Comparison of ENCODE assay signal across 7 cellular contexts in genomic region chr2:73163522-73164367, GRCh38. TPM values are rescaled to one million over a fixed set of nuclear protein-coding genes. Genes with fewer than 3 reads are reported as not detected.
DNase-seq lines count a peak whose midpoint lies in the region; TF ChIP-seq lines count a peak whose summit lies in the region.

No MANE protein-coding gene starts in this region.

- H3K27ac Mint-ChIP-seq in HFFc6, result no peak overlapping the region

- H3K4me3 Mint-ChIP-seq in HFFc6, result no peak overlapping the region

- peaks cover 11% of the 10 kb centered on the region for H3K4me1 Mint-ChIP-seq in HFFc6 (ENCODE audit: low read depth)

- TF ChIP-seq CTCF in GM12801 (IDR thresholded peaks at IDR 0.05; ENCODE audit: extremely low read depth, insufficient read length) (peak; percentile 63), HFFc6 (IDR thresholded peaks at IDR 0.05) (peak; percentile 94), VCaP (conservative IDR thresholded peaks at IDR 0.05) (peak; percentile 91)

- DNase-seq in HFFc6, result peak; percentile 65
- peak; percentile 32 for DNase-seq in NCI-H2029 (lab: John Stamatoyannopoulos, UW)
- peak in 54 of 61 donors; percentile 7 to 77 (median 40) for DNase-seq in caudate nucleus (lab: John Stamatoyannopoulos, UW)
- peak; percentile 72 for DNase-seq in kidney tubule cell (ENCODE audit: low spot score)
- DNase-seq in stimulated activated CD4-positive, alpha-beta T cell treated with anti-CD3 and anti-CD28 coated beads, Interleukin-4, amount 100 ng/mL, for 1 hour, result peak; percentile 69

- H3K27ac ChIP-seq in VCaP (no peak overlapping the region), caudate nucleus (ENCODE audit: low read depth, low read length) (no peak overlapping the region)

- H3K9me3 Mint-ChIP-seq in HFFc6, result no peaks in the 10 kb centered on the region

- no peaks in the 10 kb centered on the region for H3K36me3 Mint-ChIP-seq in HFFc6 (ENCODE audit: low read depth)

- no peaks in the 10 kb centered on the region; the same call in 1 of the 2 replicates for H3K27me3 Mint-ChIP-seq in HFFc6 (ENCODE audit: insufficient read depth)

RNA-seq across cellular contexts. Expression of gene NOTO, which starts 38.6 kb away (rescaled TPM):
- total RNA-seq in HFFc6 (2021; fragmentation: NEBNext Ultra II Directional; extraction: Animal tissue kit (Norgen Biotek cat#: 25700)), result not detected

RNA-seq across cellular contexts. Expression of gene SMYD5, which starts 50.3 kb away (rescaled TPM):
- total RNA-seq in HFFc6 (2021; fragmentation: NEBNext Ultra II Directional; extraction: Animal tissue kit (Norgen Biotek cat#: 25700)), result 10 to 100 TPM; 19.3 to 27.6 (median 24.4) TPM

RNA-seq across cellular contexts. Expression of gene RAB11FIP5, which starts 51.0 kb away (rescaled TPM):
- total RNA-seq in HFFc6 (2021; fragmentation: NEBNext Ultra II Directional; extraction: Animal tissue kit (Norgen Biotek cat#: 25700)), result 10 to 100 TPM; 76.7 to 92.0 (median 83.6) TPM
